Comparison of ENCODE assay signal across 26 cellular contexts in the genomic region with DNA sequence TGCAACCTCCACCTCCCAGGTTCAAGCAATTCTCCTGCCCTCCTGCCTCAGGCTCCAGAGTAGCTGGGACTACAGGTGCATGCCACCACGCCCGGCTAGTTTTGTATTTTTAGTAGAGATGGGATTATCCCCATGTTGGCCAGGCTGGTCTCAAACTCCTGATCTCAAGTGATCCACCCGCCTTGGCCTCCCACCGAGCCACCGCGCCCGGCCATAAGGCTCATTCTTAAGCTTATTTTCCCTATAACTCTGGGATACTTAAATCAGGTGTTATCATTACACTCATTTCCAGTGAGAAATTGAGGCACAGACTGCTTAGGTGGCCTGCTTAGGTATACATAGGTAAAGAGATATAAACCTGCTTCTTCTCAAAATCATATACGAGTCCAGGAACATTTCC.
"Had no signal": no experiment of that assay in that cellular context is flagged by ENCODE, and none has a peak within 500 bp of the region (broad histone marks: within the 10 kb centered on the region; RNA-seq: fewer than 3 reads in every experiment).

No MANE protein-coding gene starts in this region.

- H3K4me1 ChIP-seq: colonic mucosa, esophagus squamous epithelium, foreskin keratinocyte, gastrocnemius medialis, gastroesophageal sphincter had no signal

- H3K27ac ChIP-seq: colonic mucosa, coronary artery, dorsolateral prefrontal cortex, epithelial cell of prostate, esophagus squamous epithelium, foreskin keratinocyte, gastrocnemius medialis, gastroesophageal sphincter, heart left ventricle, heart right ventricle had no signal

- FAIRE-seq: colon, endometrium, endothelial cell of umbilical vein, frontal cortex had no signal

- H3K27me3 ChIP-seq: colonic mucosa, dorsolateral prefrontal cortex, esophagus squamous epithelium, foreskin keratinocyte, gastrocnemius medialis, gastroesophageal sphincter, heart left ventricle had no signal

- DNase-seq: colonic mucosa; cortex of kidney; dermis blood vessel endothelial cell; dorsolateral prefrontal cortex; effector CD4-positive, alpha-beta T cell; effector CD8-positive, alpha-beta T cell; effector memory CD4-positive, alpha-beta T cell; effector memory CD8-positive, alpha-beta T cell; endodermal cell; erythroblast; esophagus squamous epithelium; foreskin fibroblast; foreskin keratinocyte; foreskin melanocyte; gastrocnemius medialis; glutamatergic neuron; head of caudate nucleus; heart left ventricle; heart right ventricle had no signal

- H3K36me3 ChIP-seq: colonic mucosa, esophagus squamous epithelium, gastrocnemius medialis, gastroesophageal sphincter, heart left ventricle, heart right ventricle had no signal

- H3K9me3 ChIP-seq: colonic mucosa, esophagus squamous epithelium, gastrocnemius medialis, gastroesophageal sphincter, heart left ventricle, heart right ventricle had no signal

- H3K4me3 ChIP-seq: colonic mucosa, coronary artery, dorsolateral prefrontal cortex, esophagus squamous epithelium, gastrocnemius medialis, gastroesophageal sphincter, heart left ventricle, heart right ventricle had no signal
